ENCODE assay signal across 1 cellular context in the genomic region with DNA sequence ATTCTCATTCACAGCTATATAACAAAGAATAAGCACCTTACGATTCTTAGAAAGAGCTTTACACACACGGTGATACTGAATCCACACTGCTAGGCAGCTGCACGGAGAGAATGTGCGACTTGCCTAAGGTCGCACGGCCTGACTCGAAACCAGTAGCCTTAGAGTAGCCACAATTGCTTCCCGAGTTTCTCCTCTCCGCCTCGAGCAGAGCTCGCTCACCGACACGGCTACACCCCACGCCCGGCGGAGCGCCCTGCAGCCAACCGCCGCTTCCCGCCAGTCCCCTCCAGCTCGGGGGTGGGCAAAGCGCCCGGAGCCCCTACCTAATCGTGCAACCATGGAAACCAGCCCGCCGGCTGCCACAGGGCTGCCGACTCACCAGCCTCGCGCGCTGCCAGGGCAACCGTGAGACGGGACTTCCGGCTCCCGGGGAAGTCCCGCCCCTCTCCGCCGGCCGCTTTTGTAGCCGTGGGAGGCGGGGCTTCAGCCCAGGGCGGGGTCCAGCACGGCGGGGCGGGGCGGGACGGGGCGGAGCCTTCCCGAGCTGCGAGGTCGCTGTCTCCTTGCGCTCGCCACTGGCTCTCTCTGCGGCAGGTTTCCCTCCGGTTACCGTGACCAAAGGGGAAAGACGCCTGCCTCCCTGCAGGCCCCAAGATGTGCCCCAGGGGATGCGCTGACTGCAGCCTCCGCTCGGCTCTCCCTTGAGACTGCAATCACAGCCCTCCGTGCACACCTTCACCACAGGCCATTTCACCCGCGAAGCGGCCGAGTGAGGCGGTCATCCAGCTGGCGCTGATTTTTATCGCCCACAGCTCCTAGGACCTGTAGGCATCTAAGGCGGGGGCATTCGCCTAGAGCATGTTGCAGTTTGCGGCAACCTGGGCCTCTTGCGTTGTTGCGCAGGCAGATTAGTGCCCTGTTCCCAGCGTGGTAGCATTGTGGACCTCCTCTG.
TF ChIP-seq lines count a peak whose summit lies in the region.

No MANE protein-coding gene starts in this region.

TF ChIP-seq in HepG2, 621 proteins besides CTCF, POLR2A, EP300 and RAD21 (continued from another document and continues in another):
- TF ChIP-seq, protein P1, sequence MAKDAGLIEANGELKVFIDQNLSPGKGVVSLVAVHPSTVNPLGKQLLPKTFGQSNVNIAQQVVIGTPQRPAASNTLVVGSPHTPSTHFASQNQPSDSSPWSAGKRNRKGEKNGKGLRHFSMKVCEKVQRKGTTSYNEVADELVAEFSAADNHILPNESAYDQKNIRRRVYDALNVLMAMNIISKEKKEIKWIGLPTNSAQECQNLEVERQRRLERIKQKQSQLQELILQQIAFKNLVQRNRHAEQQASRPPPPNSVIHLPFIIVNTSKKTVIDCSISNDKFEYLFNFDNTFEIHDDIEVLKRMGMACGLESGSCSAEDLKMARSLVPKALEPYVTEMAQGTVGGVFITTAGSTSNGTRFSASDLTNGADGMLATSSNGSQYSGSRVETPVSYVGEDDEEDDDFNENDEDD (CRISPR knock-in tag; IDR thresholded peaks at IDR 0.05; ENCODE audit: borderline replicate concordance): no peak
- TF ChIP-seq, protein P2, sequence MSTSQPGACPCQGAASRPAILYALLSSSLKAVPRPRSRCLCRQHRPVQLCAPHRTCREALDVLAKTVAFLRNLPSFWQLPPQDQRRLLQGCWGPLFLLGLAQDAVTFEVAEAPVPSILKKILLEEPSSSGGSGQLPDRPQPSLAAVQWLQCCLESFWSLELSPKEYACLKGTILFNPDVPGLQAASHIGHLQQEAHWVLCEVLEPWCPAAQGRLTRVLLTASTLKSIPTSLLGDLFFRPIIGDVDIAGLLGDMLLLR (CRISPR knock-in tag; IDR thresholded peaks at IDR 0.05): no peak
- TF ChIP-seq, protein P3, sequence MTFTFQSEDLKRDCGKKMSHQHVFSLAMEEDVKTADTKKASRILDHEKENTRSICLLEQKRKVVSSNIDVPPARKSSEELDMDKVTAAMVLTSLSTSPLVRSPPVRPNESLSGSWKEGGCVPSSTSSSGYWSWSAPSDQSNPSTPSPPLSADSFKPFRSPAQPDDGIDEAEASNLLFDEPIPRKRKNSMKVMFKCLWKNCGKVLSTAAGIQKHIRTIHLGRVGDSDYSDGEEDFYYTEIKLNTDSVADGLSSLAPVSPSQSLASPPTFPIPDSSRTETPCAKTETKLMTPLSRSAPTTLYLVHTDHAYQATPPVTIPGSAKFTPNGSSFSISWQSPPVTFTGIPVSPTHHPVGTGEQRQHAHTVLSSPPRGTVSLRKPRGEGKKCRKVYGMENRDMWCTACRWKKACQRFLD (CRISPR knock-in tag; IDR thresholded peaks at IDR 0.05; ENCODE audit: borderline replicate concordance): no peak
- TF ChIP-seq, protein P4, sequence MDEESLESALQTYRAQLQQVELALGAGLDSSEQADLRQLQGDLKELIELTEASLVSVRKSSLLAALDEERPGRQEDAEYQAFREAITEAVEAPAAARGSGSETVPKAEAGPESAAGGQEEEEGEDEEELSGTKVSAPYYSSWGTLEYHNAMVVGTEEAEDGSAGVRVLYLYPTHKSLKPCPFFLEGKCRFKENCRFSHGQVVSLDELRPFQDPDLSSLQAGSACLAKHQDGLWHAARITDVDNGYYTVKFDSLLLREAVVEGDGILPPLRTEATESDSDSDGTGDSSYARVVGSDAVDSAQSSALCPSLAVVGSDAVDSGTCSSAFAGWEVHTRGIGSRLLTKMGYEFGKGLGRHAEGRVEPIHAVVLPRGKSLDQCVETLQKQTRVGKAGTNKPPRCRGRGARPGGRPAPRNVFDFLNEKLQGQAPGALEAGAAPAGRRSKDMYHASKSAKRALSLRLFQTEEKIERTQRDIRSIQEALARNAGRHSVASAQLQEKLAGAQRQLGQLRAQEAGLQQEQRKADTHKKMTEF (CRISPR knock-in tag; IDR thresholded peaks at IDR 0.05): peak; percentile 39; the same call in 1 of the 2 replicates
- TF ChIP-seq ZBTB1 (CRISPR knock-in tag; IDR thresholded peaks at IDR 0.05; ENCODE audit: borderline replicate concordance) (no peak), ZNF350 (CRISPR knock-in tag; IDR thresholded peaks at IDR 0.05; ENCODE audit: borderline replicate concordance, low read depth) (0 out of 2 replicates have a peak, but pooled peaks have one; percentile 29), HDAC6 (IDR thresholded peaks at IDR 0.05; ENCODE audit: low read depth, low read length) (no peak), SP4 (CRISPR knock-in tag; IDR thresholded peaks at IDR 0.05) (peak; percentile 79), ELF3 (CRISPR knock-in tag; IDR thresholded peaks at IDR 0.05) (peak; percentile 28; the same call in 1 of the 2 replicates), KDM5B (CRISPR knock-in tag; IDR thresholded peaks at IDR 0.05; ENCODE audit: borderline replicate concordance) (peak; percentile 49), ZSCAN31 (CRISPR knock-in tag; IDR thresholded peaks at IDR 0.05; ENCODE audit: low read depth) (0 out of 2 replicates have a peak, but pooled peaks have one; percentile 46), SNAI1 (CRISPR knock-in tag; IDR thresholded peaks at IDR 0.05; ENCODE audit: borderline replicate concordance) (no peak), REPIN1 (CRISPR knock-in tag; IDR thresholded peaks at IDR 0.05; ENCODE audit: borderline replicate concordance, low read depth) (peak; percentile 42; the same call in 1 of the 2 replicates), SMAD9 (CRISPR knock-in tag; IDR thresholded peaks at IDR 0.05) (no peak), ZNF274 (CRISPR knock-in tag; IDR thresholded peaks at IDR 0.05) (no peak), REL (CRISPR knock-in tag; conservative IDR thresholded peaks at IDR 0.05) (0 out of 2 replicates have a peak, but pooled peaks have one; percentile 47), CREB1 (IDR thresholded peaks at IDR 0.05) (0 out of 2 replicates have a peak, but pooled peaks have one; percentile 26), CREB1 (CRISPR knock-in tag; IDR thresholded peaks at IDR 0.05) (no peak), KDM5A (IDR thresholded peaks at IDR 0.05; ENCODE audit: borderline replicate concordance, low read length) (no peak; the same call in 1 of the 2 replicates), ZNF337 (CRISPR knock-in tag; IDR thresholded peaks at IDR 0.05; ENCODE audit: borderline replicate concordance, low read depth) (peak; percentile 56; the same call in 1 of the 2 replicates), RBM22 (optimal IDR thresholded peaks at IDR 0.05; ENCODE audit: low read length) (peak; percentile 99), ZNF263 (CRISPR knock-in tag; IDR thresholded peaks at IDR 0.05) (no peak), ZNF768 (CRISPR knock-in tag; IDR thresholded peaks at IDR 0.05) (peak; percentile 17; the same call in 1 of the 2 replicates), ETV5 (CRISPR knock-in tag; IDR thresholded peaks at IDR 0.05; ENCODE audit: borderline replicate concordance) (peak; percentile 64; the same call in 1 of the 2 replicates), FOXJ3 (CRISPR knock-in tag; IDR thresholded peaks at IDR 0.05; ENCODE audit: borderline replicate concordance) (no peak), KMT2A (CRISPR knock-in tag; IDR thresholded peaks at IDR 0.05) (0 out of 2 replicates have a peak, but pooled peaks have one; percentile 47), ATF7-NPFF (CRISPR knock-in tag; IDR thresholded peaks at IDR 0.05; ENCODE audit: low read depth) (peak; percentile 74), ZNF792 (CRISPR knock-in tag; IDR thresholded peaks at IDR 0.05) (0 out of 2 replicates have a peak, but pooled peaks have one; percentile 55), KDM3A (CRISPR knock-in tag; IDR thresholded peaks at IDR 0.05; ENCODE audit: low read depth) (no peak; the same call in 1 of the 2 replicates), KLF13 (CRISPR knock-in tag; IDR thresholded peaks at IDR 0.05) (no peak), ARNTL (CRISPR knock-in tag; IDR thresholded peaks at IDR 0.05) (no peak), HDAC1 (CRISPR knock-in tag; IDR thresholded peaks at IDR 0.05) (peak; percentile 54), NFKBIZ (CRISPR knock-in tag; IDR thresholded peaks at IDR 0.05) (no peak), CC2D1A (CRISPR knock-in tag; IDR thresholded peaks at IDR 0.05) (no peak), ATRX (CRISPR knock-in tag; IDR thresholded peaks at IDR 0.05; ENCODE audit: borderline replicate concordance) (no peak)
- TF ChIP-seq, protein P5, sequence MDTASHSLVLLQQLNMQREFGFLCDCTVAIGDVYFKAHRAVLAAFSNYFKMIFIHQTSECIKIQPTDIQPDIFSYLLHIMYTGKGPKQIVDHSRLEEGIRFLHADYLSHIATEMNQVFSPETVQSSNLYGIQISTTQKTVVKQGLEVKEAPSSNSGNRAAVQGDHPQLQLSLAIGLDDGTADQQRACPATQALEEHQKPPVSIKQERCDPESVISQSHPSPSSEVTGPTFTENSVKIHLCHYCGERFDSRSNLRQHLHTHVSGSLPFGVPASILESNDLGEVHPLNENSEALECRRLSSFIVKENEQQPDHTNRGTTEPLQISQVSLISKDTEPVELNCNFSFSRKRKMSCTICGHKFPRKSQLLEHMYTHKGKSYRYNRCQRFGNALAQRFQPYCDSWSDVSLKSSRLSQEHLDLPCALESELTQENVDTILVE (CRISPR knock-in tag; IDR thresholded peaks at IDR 0.05): no peak
- TF ChIP-seq, protein P6, sequence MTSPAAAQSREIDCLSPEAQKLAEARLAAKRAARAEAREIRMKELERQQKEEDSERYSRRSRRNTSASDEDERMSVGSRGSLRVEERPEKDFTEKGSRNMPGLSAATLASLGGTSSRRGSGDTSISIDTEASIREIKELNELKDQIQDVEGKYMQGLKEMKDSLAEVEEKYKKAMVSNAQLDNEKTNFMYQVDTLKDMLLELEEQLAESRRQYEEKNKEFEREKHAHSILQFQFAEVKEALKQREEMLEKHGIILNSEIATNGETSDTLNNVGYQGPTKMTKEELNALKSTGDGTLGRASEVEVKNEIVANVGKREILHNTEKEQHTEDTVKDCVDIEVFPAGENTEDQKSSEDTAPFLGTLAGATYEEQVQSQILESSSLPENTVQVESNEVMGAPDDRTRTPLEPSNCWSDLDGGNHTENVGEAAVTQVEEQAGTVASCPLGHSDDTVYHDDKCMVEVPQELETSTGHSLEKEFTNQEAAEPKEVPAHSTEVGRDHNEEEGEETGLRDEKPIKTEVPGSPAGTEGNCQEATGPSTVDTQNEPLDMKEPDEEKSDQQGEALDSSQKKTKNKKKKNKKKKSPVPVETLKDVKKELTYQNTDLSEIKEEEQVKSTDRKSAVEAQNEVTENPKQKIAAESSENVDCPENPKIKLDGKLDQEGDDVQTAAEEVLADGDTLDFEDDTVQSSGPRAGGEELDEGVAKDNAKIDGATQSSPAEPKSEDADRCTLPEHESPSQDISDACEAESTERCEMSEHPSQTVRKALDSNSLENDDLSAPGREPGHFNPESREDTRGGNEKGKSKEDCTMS (CRISPR knock-in tag; conservative IDR thresholded peaks at IDR 0.05): no peak
- TF ChIP-seq, protein P7, sequence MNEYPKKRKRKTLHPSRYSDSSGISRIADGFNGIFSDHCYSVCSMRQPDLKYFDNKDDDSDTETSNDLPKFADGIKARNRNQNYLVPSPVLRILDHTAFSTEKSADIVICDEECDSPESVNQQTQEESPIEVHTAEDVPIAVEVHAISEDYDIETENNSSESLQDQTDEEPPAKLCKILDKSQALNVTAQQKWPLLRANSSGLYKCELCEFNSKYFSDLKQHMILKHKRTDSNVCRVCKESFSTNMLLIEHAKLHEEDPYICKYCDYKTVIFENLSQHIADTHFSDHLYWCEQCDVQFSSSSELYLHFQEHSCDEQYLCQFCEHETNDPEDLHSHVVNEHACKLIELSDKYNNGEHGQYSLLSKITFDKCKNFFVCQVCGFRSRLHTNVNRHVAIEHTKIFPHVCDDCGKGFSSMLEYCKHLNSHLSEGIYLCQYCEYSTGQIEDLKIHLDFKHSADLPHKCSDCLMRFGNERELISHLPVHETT (CRISPR knock-in tag; conservative IDR thresholded peaks at IDR 0.05): no peak
- TF ChIP-seq, protein P8, sequence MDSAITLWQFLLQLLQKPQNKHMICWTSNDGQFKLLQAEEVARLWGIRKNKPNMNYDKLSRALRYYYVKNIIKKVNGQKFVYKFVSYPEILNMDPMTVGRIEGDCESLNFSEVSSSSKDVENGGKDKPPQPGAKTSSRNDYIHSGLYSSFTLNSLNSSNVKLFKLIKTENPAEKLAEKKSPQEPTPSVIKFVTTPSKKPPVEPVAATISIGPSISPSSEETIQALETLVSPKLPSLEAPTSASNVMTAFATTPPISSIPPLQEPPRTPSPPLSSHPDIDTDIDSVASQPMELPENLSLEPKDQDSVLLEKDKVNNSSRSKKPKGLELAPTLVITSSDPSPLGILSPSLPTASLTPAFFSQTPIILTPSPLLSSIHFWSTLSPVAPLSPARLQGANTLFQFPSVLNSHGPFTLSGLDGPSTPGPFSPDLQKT (CRISPR knock-in tag; IDR thresholded peaks at IDR 0.05; ENCODE audit: borderline replicate concordance): no peak
- TF ChIP-seq, protein P9, sequence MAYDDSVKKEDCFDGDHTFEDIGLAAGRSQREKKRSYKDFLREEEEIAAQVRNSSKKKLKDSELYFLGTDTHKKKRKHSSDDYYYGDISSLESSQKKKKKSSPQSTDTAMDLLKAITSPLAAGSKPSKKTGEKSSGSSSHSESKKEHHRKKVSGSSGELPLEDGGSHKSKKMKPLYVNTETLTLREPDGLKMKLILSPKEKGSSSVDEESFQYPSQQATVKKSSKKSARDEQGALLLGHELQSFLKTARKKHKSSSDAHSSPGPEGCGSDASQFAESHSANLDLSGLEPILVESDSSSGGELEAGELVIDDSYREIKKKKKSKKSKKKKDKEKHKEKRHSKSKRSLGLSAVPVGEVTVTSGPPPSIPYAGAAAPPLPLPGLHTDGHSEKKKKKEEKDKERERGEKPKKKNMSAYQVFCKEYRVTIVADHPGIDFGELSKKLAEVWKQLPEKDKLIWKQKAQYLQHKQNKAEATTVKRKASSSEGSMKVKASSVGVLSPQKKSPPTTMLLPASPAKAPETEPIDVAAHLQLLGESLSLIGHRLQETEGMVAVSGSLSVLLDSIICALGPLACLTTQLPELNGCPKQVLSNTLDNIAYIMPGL (CRISPR knock-in tag; IDR thresholded peaks at IDR 0.05; ENCODE audit: borderline replicate concordance in 1 of 2, low read depth in 1 of 2): peak in 1 of 2 experiments; percentile 17; a peak in 1 of 4 replicates
- TF ChIP-seq, protein P10, sequence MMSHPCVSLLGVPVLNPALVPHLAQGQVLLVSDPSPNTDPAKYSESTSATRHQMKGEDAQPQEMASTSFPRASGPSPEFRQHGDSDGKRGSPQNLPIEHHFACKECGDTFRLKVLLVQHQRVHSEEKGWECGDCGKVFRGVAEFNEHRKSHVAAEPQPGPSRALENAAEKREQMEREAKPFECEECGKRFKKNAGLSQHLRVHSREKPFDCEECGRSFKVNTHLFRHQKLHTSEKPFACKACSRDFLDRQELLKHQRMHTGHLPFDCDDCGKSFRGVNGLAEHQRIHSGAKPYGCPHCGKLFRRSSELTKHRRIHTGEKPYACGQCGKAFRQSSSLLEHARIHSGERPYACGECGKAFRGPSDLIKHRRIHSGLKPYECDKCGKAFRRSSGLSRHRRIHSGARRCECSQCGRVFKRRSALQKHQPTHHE (CRISPR knock-in tag; IDR thresholded peaks at IDR 0.05; ENCODE audit: borderline replicate concordance): no peak
- TF ChIP-seq, protein P11, sequence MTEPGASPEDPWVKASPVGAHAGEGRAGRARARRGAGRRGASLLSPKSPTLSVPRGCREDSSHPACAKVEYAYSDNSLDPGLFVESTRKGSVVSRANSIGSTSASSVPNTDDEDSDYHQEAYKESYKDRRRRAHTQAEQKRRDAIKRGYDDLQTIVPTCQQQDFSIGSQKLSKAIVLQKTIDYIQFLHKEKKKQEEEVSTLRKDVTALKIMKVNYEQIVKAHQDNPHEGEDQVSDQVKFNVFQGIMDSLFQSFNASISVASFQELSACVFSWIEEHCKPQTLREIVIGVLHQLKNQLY (CRISPR knock-in tag; IDR thresholded peaks at IDR 0.05): no peak
